Comparison of ENCODE assay signal across 8 cellular contexts in genomic region chr11:86456075-86456939, GRCh38.
A peak's percentile ranks its signal among the peaks of the same experiment; 100 is the strongest.
DNase-seq lines count a peak whose midpoint lies in the region; FAIRE-seq and TF ChIP-seq lines count a peak whose summit lies in the region.

No MANE protein-coding gene starts in this region.

- no peak overlapping the region for H3K4me2 ChIP-seq in Loucy (ENCODE audit: low read depth, low read length, poor library complexity, severe bottlenecking)

- no peak overlapping the region for H3K4me3 ChIP-seq in Loucy (ENCODE audit: low read length, poor library complexity, severe bottlenecking)

- DNase-seq in GDM1 (lab: John Stamatoyannopoulos, UW) (peak; percentile 60), H54 (ENCODE audit: insufficient read length, low spot score) (peak; percentile 65), SK-MEL-5 (ENCODE audit: low read depth, low spot score) (peak; percentile 81), head of caudate nucleus (peak; percentile 64 to 95 (median 88)), progenitor cell of endocrine pancreas (ENCODE audit: low spot score, unreplicated experiment) (peak; percentile 64), ureter (ENCODE audit: low spot score) (peak; percentile 88)
- DNase-seq in activated naive CD4-positive, alpha-beta T cell (lab: John Stamatoyannopoulos, UW) = peak; percentile 34 to 76 (median 54)

- H3K4me1 ChIP-seq in Loucy (ENCODE audit: insufficient read depth, low read length, poor library complexity, severe bottlenecking) = peaks cover 21% of the 10 kb centered on the region

- H4K20me1 ChIP-seq in Loucy (ENCODE audit: insufficient read depth, low read length, poor library complexity, severe bottlenecking) = no peaks in the 10 kb centered on the region

- no peaks in the 10 kb centered on the region for H3K36me3 Mint-ChIP-seq in progenitor cell of endocrine pancreas (ENCODE audit: insufficient read depth)

- H3K27ac Mint-ChIP-seq in progenitor cell of endocrine pancreas = peak overlapping the region; percentile 1

- H3K27me3 Mint-ChIP-seq in progenitor cell of endocrine pancreas = no peaks in the 10 kb centered on the region

- H3K9me3 ChIP-seq in Loucy (ENCODE audit: insufficient read depth, low read depth, low read length) = no peaks in the 10 kb centered on the region

- intact Hi-C loops in head of caudate nucleus (cut with DNase I) = loop anchor here (2.0 kb wide), 1 partner anchor 362 kb away; no protein-coding TSS in a partner anchor

- TF ChIP-seq POLR2A in H54 (IDR thresholded peaks at IDR 0.05; ENCODE audit: low read depth, low read length) = no peak

- no peaks in the 10 kb centered on the region for H3K27me3 ChIP-seq in Loucy (ENCODE audit: insufficient read depth, low read length, poor library complexity, severe bottlenecking)

- H3K4me1 Mint-ChIP-seq in progenitor cell of endocrine pancreas (ENCODE audit: low read depth) = peaks cover 12% of the 10 kb centered on the region

- no peak overlapping the region for H3K4me3 Mint-ChIP-seq in progenitor cell of endocrine pancreas (ENCODE audit: low read depth)

- TF ChIP-seq CTCF in Loucy (conservative IDR thresholded peaks at IDR 0.05; ENCODE audit: low read length) = peak; percentile 94
- TF ChIP-seq CTCF in progenitor cell of endocrine pancreas (IDR thresholded peaks at IDR 0.05; ENCODE audit: unreplicated experiment) = peak; percentile 97

- peak; percentile 20 for FAIRE-seq in H54 (lab: Jason Lieb, UNC)

- no peak overlapping the region for H3K9ac ChIP-seq in Loucy (ENCODE audit: low read depth, low read length, poor library complexity, severe bottlenecking)

- no peaks in the 10 kb centered on the region for H3K9me2 ChIP-seq in Loucy (replicated peaks; ENCODE audit: low read depth, low read length)

- H3K79me2 ChIP-seq in Loucy (ENCODE audit: insufficient read depth, low read length) = no peaks in the 10 kb centered on the region

- H3F3A ChIP-seq in Loucy (ENCODE audit: low read depth) = no peaks in the 10 kb centered on the region

- in situ Hi-C loops in SK-MEL-5 (cut with HindIII; ENCODE audit: low pct_unique_long_range_greater_than_20kb, low sequenced_read_pairs) = no loop called here

- H2AFZ ChIP-seq in Loucy (ENCODE audit: low read length) = no peak overlapping the region

- no peaks in the 10 kb centered on the region for H3K36me3 ChIP-seq in Loucy (ENCODE audit: insufficient read depth, low read length)

- H3K9me3 Mint-ChIP-seq in progenitor cell of endocrine pancreas (ENCODE audit: low read depth) = no peaks in the 10 kb centered on the region
